In the genomic region with DNA sequence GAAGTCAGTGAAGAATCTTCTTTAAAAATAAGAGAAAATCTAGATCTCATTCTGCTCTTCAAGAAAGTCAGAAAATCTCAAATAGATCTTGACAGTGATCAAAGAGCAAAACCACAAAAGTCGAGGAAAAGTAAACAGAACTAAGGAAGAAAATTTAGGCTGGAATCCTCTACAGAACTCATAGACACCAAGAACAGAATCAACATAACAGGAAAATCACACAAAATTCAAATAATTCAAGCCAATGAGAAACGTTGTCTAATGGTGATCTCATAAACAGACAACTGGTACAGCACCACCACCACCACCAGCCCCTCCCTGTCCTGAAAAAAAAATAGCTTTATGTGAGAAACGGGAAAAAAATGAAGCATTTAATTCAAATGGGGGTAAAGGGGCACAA, we compare ENCODE assay signal across 11 cellular contexts. TPM values are rescaled to one million over a fixed set of nuclear protein-coding genes. Genes with fewer than 3 reads are reported as not detected.
DNase-seq lines count a peak whose midpoint lies in the region; ATAC-seq and TF ChIP-seq lines count a peak whose summit lies in the region.
"Had no signal": no experiment of that assay in that cellular context is flagged by ENCODE, and none has a peak within 500 bp of the region (broad histone marks: within the 10 kb centered on the region; RNA-seq: fewer than 3 reads in every experiment).

No MANE protein-coding gene starts in this region.

- H3K27me3 ChIP-seq in cardiac muscle cell (no peaks in the 10 kb centered on the region), right cardiac atrium (ENCODE audit: control insufficient read depth, insufficient read depth) (no peaks in the 10 kb centered on the region), gastroesophageal sphincter (no peaks in the 10 kb centered on the region), tibial artery (no peaks in the 10 kb centered on the region)
- H3K27me3 ChIP-seq: BLaER1 had no signal

- no peak for TF ChIP-seq POLR2A in gastroesophageal sphincter (IDR thresholded peaks at IDR 0.05)

- no peak for DNase-seq in cardiac muscle cell (ENCODE audit: low read depth in 1 of 2, low spot score in 1 of 2)
- no peak for DNase-seq in right cardiac atrium
- DNase-seq in tibial artery: no peak
- DNase-seq in cerebellum (ENCODE audit: low spot score): no peak
- DNase-seq: NCI-H1436; stimulated activated naive CD4-positive, alpha-beta T cell treated with Interleukin-2 at 50 U/mL for 16 hours had no signal

- H3K27ac ChIP-seq in cardiac muscle cell (peak overlapping the region; percentile 23), right cardiac atrium (ENCODE audit: low read length) (no peak overlapping the region), VCaP (peak overlapping the region; percentile 33; the same call in 1 of the 2 replicates), gastroesophageal sphincter (peak overlapping the region; percentile 63 to 99 (median 81)), tibial artery (peak overlapping the region; percentile 5 to 31)
- H3K27ac ChIP-seq: BLaER1 had no signal

- 55% methylated on average over 3 of the region's 3 CpGs for WGBS in right cardiac atrium
- WGBS in gastroesophageal sphincter (ENCODE audit: low coverage in 1 of 2), 2 donors: 28 to 43% methylated on average over 3 of the region's 3 CpGs

- H3K4me3 ChIP-seq in cardiac muscle cell (no peak overlapping the region), right cardiac atrium (ENCODE audit: low read length) (no peak overlapping the region), gastroesophageal sphincter (no peak overlapping the region), tibial artery (no peak overlapping the region)
- H3K4me3 ChIP-seq: BLaER1 had no signal

- intact Hi-C loops in right cardiac atrium (cut with DNase I) (no loop called here), tibial artery (cut with DNase I; ENCODE audit: low total_unique reads) (loop anchor here (5.0 kb wide), 1 partner anchor 1709 kb away; no protein-coding TSS in a partner anchor)

- TF ChIP-seq CTCF in cardiac muscle cell (IDR thresholded peaks at IDR 0.05; ENCODE audit: low read depth, low read length) (no peak), VCaP (conservative IDR thresholded peaks at IDR 0.05) (no peak), gastroesophageal sphincter (IDR thresholded peaks at IDR 0.05) (no peak), tibial artery (IDR thresholded peaks at IDR 0.05) (no peak)

- TF ChIP-seq EP300 in gastroesophageal sphincter (IDR thresholded peaks at IDR 0.05): no peak

- H3K36me3 ChIP-seq in cardiac muscle cell (no peaks in the 10 kb centered on the region), gastroesophageal sphincter (no peaks in the 10 kb centered on the region), tibial artery (no peaks in the 10 kb centered on the region)

- H3K4me1 ChIP-seq in cardiac muscle cell (ENCODE audit: low read depth) (peaks cover 57% of the 10 kb centered on the region), right cardiac atrium (ENCODE audit: control insufficient read depth, insufficient read depth, low read length) (peaks cover 4% of the 10 kb centered on the region), gastroesophageal sphincter (peaks cover 8 to 100% (median 35%) of the 10 kb centered on the region in 3 donors), tibial artery (peaks cover 0 to 100% (median 38%) of the 10 kb centered on the region in 4 donors)

- ATAC-seq in right cardiac atrium (no peak), gastroesophageal sphincter (no peak), HG03520 (IDR thresholded peaks at IDR 0.05; ENCODE audit: unreplicated experiment) (no peak), GM19324 (IDR thresholded peaks at IDR 0.05; ENCODE audit: low FRiP score, unreplicated experiment) (no peak)

- H3K9me3 ChIP-seq in cardiac muscle cell (ENCODE audit: low read depth) (no peaks in the 10 kb centered on the region), right cardiac atrium (ENCODE audit: control insufficient read depth, low read length) (no peaks in the 10 kb centered on the region), gastroesophageal sphincter (no peaks in the 10 kb centered on the region), tibial artery (no peaks in the 10 kb centered on the region)
- H3K9me3 ChIP-seq: BLaER1 had no signal

RNA-seq across cellular contexts. Expression of gene ITGB1, which starts 6.9 kb away (rescaled TPM):
- 490 and 576 TPM in 2 replicates for total RNA-seq in cardiac muscle cell
- 321 and 326 TPM in 2 replicates for polyA plus RNA-seq in cardiac muscle cell
- total RNA-seq in right cardiac atrium: 100 to 1,000 TPM; 453 to 583 (median 494) TPM
- polyA plus RNA-seq in right cardiac atrium: 259 TPM
- 1,000 to 10,000 TPM in 3 of 4 donors, 100 to 1,000 TPM in 1; 998 to 2,832 (median 1,462) TPM for total RNA-seq in gastroesophageal sphincter
- 82.6 TPM for total RNA-seq in cerebellum
